In genomic region chr4:140427104-140427918, GRCh38 we compare ENCODE assay signal across 1 cellular context.
TF ChIP-seq lines count a peak whose summit lies in the region.

Gene CLGN, minus strand, starts transcription at chr4:140427648. Its CDS starts 14,570 bp downstream, at chr4:140413078.

TF ChIP-seq in K562, 482 proteins besides CTCF, POLR2A, EP300 and RAD21 (continued from another document and continues in another):
- TF ChIP-seq RBBP5 (IDR thresholded peaks at IDR 0.05; ENCODE audit: borderline replicate concordance, insufficient read depth, low read length, poor library complexity, severe bottlenecking) (no peak), ETV1 (tag; conservative IDR thresholded peaks at IDR 0.05; ENCODE audit: low read depth) (no peak), HLTF (IDR thresholded peaks at IDR 0.05) (no peak), HNRNPUL1 (IDR thresholded peaks at IDR 0.05; ENCODE audit: low read length) (no peak), CXXC5 (CRISPR knock-in tag; IDR thresholded peaks at IDR 0.05) (peak; percentile 81), JUN (IDR thresholded peaks at IDR 0.05; ENCODE audit: borderline replicate concordance, low read depth, low read length) (no peak), JUN (CRISPR knock-in tag; IDR thresholded peaks at IDR 0.05; ENCODE audit: borderline replicate concordance) (no peak), NR2C2 (CRISPR knock-in tag; IDR thresholded peaks at IDR 0.05) (peak; percentile 57; the same call in 1 of the 2 replicates), NR2C2 (tag; IDR thresholded peaks at IDR 0.05) (no peak), NR2F6 (CRISPR knock-in tag; IDR thresholded peaks at IDR 0.05) (no peak), HMGXB4 (CRISPR knock-in tag; IDR thresholded peaks at IDR 0.05) (0 out of 2 replicates have a peak, but pooled peaks have one; percentile 35), CCNT2 (IDR thresholded peaks at IDR 0.05; ENCODE audit: borderline replicate concordance, extremely low read depth, insufficient read length, low read depth, low read length) (peak; percentile 8), ZNF589 (CRISPR knock-in tag; IDR thresholded peaks at IDR 0.05; ENCODE audit: low read depth) (peak; percentile 77; the same call in 1 of the 2 replicates), UBTF (IDR thresholded peaks at IDR 0.05; ENCODE audit: borderline replicate concordance in 1 of 2, low read depth in 2 of 2, low read length in 2 of 2) (peak in 1 of 2 experiments; percentile 63; a peak in 1 of 4 replicates), ETV5 (CRISPR knock-in tag; IDR thresholded peaks at IDR 0.05; ENCODE audit: low read depth) (peak; percentile 24; the same call in 1 of the 2 replicates), TGIF2 (CRISPR knock-in tag; IDR thresholded peaks at IDR 0.05) (no peak), FIP1L1 (IDR thresholded peaks at IDR 0.05; ENCODE audit: low read depth, low read length, poor library complexity, severe bottlenecking) (no peak), TOE1 (IDR thresholded peaks at IDR 0.05; ENCODE audit: borderline replicate concordance) (peak; percentile 4; the same call in 1 of the 2 replicates), TOE1 (CRISPR knock-in tag; IDR thresholded peaks at IDR 0.05; ENCODE audit: borderline replicate concordance, low read depth) (no peak), MAZ (CRISPR knock-in tag; conservative IDR thresholded peaks at IDR 0.05 in 1 of 2, IDR thresholded peaks at IDR 0.05 in 1 of 2) (peak in 1 of 2 experiments; percentile 39; a peak in 3 of 4 replicates), MGA (IDR thresholded peaks at IDR 0.05) (peak; percentile 94), POU5F1 (IDR thresholded peaks at IDR 0.05; ENCODE audit: borderline replicate concordance, low read depth, low read length, partially characterized antibody) (no peak), NUFIP1 (IDR thresholded peaks at IDR 0.05; ENCODE audit: partially characterized antibody) (no peak), ZNF121 (CRISPR knock-in tag; conservative IDR thresholded peaks at IDR 0.05) (no peak), ZNF277 (CRISPR knock-in tag; IDR thresholded peaks at IDR 0.05; ENCODE audit: borderline replicate concordance) (no peak), PHF21A (IDR thresholded peaks at IDR 0.05; ENCODE audit: borderline replicate concordance, low read depth) (no peak), GABPB2 (CRISPR knock-in tag; conservative IDR thresholded peaks at IDR 0.05) (no peak), ZFX (CRISPR knock-in tag; IDR thresholded peaks at IDR 0.05) (0 out of 2 replicates have a peak, but pooled peaks have one; percentile 27), TCFL5 (CRISPR knock-in tag; conservative IDR thresholded peaks at IDR 0.05) (no peak), CEBPG (CRISPR knock-in tag; IDR thresholded peaks at IDR 0.05) (peak; percentile 95), CEBPG (tag; conservative IDR thresholded peaks at IDR 0.05 in 1 of 2, IDR thresholded peaks at IDR 0.05 in 1 of 2) (peak in 1 of 2 experiments; percentile 100; a peak in 2 of 4 replicates), MTA1 (IDR thresholded peaks at IDR 0.05; ENCODE audit: borderline replicate concordance) (no peak), PHF8 (IDR thresholded peaks at IDR 0.05; ENCODE audit: borderline replicate concordance, low read length) (peak; percentile 48), ILK (tag; IDR thresholded peaks at IDR 0.05; ENCODE audit: borderline replicate concordance, low read depth) (no peak), PTRF (tag; IDR thresholded peaks at IDR 0.05) (no peak), TAF1 (IDR thresholded peaks at IDR 0.05; ENCODE audit: control insufficient read depth, extremely low read depth, insufficient read depth, low read length, severe bottlenecking) (no peak), YY1 (IDR thresholded peaks at IDR 0.05; ENCODE audit: borderline replicate concordance in 1 of 3, control insufficient read depth in 1 of 3, extremely low read depth in 1 of 3, insufficient read depth in 3 of 3, insufficient read length in 1 of 3, insufficient replicate concordance in 2 of 3, low read depth in 1 of 3, low read length in 2 of 3) (peak in 2 of 3 experiments; percentile 12 to 18), VEZF1 (CRISPR knock-in tag; IDR thresholded peaks at IDR 0.05) (peak; percentile 56), RCOR1 (IDR thresholded peaks at IDR 0.05; ENCODE audit: borderline replicate concordance in 1 of 2, low read depth in 2 of 2, low read length in 2 of 2) (peak in 1 of 2 experiments; percentile 3; a peak in 1 of 4 replicates), THAP7 (CRISPR knock-in tag; IDR thresholded peaks at IDR 0.05) (no peak), GMEB1 (CRISPR knock-in tag; IDR thresholded peaks at IDR 0.05) (no peak)
